ENCODE assay signal across 1 cellular context in the genomic region with DNA sequence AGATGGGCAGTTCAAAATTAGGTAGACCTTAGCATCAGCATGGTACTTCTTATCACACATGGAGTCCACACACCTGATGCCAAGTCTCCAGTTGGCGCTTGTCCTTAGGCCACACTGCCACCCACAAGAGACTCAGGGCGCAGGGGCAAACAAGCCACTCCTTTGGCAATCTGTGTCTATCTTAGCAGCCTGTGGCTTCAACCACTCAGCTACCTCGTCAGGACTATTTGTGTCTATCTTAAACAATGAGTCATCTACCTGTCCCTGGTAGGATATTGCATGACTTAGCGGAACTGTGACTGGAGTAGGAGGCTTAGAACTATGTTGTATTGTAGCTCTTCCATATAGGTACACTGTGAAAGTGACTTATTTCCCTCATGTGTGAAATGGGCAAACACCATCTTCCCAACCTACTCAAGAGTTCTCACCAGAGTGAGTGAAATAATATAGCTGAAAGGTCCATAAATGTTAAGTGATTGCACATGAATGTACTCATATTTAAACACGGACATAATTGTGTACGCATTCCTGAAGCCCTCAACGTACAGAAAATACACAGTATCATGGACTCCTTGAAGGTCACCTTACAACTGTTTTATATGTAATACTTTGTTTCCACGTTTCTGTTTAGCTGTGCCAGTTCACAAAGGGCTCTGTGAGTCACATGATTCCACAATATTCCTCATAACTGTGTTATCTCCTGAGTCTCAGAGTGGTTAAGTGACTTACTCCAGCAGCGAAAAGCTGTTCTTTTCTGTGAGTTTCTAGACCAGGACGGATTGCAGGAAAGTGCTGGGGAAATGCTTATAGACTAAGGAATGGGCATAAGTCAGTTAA.
TF ChIP-seq lines count a peak whose summit lies in the region.

No MANE protein-coding gene starts in this region.

TF ChIP-seq in HepG2, 621 proteins besides CTCF, POLR2A, EP300 and RAD21 (continued from another document and continues in another):
- no peak for TF ChIP-seq SRSF9 (IDR thresholded peaks at IDR 0.05; ENCODE audit: borderline replicate concordance, insufficient read depth, low read depth, low read length, poor library complexity, severe bottlenecking)
- TF ChIP-seq, protein P1, sequence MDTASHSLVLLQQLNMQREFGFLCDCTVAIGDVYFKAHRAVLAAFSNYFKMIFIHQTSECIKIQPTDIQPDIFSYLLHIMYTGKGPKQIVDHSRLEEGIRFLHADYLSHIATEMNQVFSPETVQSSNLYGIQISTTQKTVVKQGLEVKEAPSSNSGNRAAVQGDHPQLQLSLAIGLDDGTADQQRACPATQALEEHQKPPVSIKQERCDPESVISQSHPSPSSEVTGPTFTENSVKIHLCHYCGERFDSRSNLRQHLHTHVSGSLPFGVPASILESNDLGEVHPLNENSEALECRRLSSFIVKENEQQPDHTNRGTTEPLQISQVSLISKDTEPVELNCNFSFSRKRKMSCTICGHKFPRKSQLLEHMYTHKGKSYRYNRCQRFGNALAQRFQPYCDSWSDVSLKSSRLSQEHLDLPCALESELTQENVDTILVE (CRISPR knock-in tag; IDR thresholded peaks at IDR 0.05) = no peak
- no peak for TF ChIP-seq NR2F6 (IDR thresholded peaks at IDR 0.05)
- 0 out of 2 replicates have a peak, but pooled peaks have one; percentile 7 for TF ChIP-seq NR2F6 (CRISPR knock-in tag; IDR thresholded peaks at IDR 0.05)
- no peak for TF ChIP-seq ZNF282 (IDR thresholded peaks at IDR 0.05; ENCODE audit: partially characterized antibody)
- TF ChIP-seq SOX6 (IDR thresholded peaks at IDR 0.05) = no peak
- TF ChIP-seq SOX6 (CRISPR knock-in tag; IDR thresholded peaks at IDR 0.05) = peak; percentile 24
- no peak for TF ChIP-seq JARID2 (CRISPR knock-in tag; IDR thresholded peaks at IDR 0.05; ENCODE audit: insufficient replicate concordance)
- TF ChIP-seq, protein P2, sequence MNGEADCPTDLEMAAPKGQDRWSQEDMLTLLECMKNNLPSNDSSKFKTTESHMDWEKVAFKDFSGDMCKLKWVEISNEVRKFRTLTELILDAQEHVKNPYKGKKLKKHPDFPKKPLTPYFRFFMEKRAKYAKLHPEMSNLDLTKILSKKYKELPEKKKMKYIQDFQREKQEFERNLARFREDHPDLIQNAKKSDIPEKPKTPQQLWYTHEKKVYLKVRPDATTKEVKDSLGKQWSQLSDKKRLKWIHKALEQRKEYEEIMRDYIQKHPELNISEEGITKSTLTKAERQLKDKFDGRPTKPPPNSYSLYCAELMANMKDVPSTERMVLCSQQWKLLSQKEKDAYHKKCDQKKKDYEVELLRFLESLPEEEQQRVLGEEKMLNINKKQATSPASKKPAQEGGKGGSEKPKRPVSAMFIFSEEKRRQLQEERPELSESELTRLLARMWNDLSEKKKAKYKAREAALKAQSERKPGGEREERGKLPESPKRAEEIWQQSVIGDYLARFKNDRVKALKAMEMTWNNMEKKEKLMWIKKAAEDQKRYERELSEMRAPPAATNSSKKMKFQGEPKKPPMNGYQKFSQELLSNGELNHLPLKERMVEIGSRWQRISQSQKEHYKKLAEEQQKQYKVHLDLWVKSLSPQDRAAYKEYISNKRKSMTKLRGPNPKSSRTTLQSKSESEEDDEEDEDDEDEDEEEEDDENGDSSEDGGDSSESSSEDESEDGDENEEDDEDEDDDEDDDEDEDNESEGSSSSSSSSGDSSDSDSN (CRISPR knock-in tag; IDR thresholded peaks at IDR 0.05) = no peak
- TF ChIP-seq CSRNP2 (CRISPR knock-in tag; conservative IDR thresholded peaks at IDR 0.05; ENCODE audit: low read depth) = no peak
- TF ChIP-seq FIP1L1 (IDR thresholded peaks at IDR 0.05; ENCODE audit: borderline replicate concordance, insufficient read depth, low read depth, low read length) = no peak
- TF ChIP-seq POLR2AphosphoS5 (IDR thresholded peaks at IDR 0.05; ENCODE audit: low read depth, low read length) = peak; percentile 8
- TF ChIP-seq SP4 (CRISPR knock-in tag; IDR thresholded peaks at IDR 0.05) = no peak; the same call in 1 of the 2 replicates
- TF ChIP-seq ZNF34 (CRISPR knock-in tag; IDR thresholded peaks at IDR 0.05; ENCODE audit: borderline replicate concordance) = no peak
- TF ChIP-seq ZC3H4 (CRISPR knock-in tag; IDR thresholded peaks at IDR 0.05; ENCODE audit: borderline replicate concordance) = peak; percentile 95
- peak; percentile 87 for TF ChIP-seq NFE2L2 (IDR thresholded peaks at IDR 0.05; ENCODE audit: low read length)
- no peak for TF ChIP-seq NFRKB (IDR thresholded peaks at IDR 0.05)
- TF ChIP-seq ZSCAN31 (CRISPR knock-in tag; IDR thresholded peaks at IDR 0.05; ENCODE audit: low read depth) = no peak
- TF ChIP-seq, protein P3, sequence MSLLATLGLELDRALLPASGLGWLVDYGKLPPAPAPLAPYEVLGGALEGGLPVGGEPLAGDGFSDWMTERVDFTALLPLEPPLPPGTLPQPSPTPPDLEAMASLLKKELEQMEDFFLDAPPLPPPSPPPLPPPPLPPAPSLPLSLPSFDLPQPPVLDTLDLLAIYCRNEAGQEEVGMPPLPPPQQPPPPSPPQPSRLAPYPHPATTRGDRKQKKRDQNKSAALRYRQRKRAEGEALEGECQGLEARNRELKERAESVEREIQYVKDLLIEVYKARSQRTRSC (CRISPR knock-in tag; IDR thresholded peaks at IDR 0.05; ENCODE audit: low read depth) = no peak
- TF ChIP-seq ZSCAN12 (CRISPR knock-in tag; IDR thresholded peaks at IDR 0.05) = no peak
- TF ChIP-seq, protein P4, sequence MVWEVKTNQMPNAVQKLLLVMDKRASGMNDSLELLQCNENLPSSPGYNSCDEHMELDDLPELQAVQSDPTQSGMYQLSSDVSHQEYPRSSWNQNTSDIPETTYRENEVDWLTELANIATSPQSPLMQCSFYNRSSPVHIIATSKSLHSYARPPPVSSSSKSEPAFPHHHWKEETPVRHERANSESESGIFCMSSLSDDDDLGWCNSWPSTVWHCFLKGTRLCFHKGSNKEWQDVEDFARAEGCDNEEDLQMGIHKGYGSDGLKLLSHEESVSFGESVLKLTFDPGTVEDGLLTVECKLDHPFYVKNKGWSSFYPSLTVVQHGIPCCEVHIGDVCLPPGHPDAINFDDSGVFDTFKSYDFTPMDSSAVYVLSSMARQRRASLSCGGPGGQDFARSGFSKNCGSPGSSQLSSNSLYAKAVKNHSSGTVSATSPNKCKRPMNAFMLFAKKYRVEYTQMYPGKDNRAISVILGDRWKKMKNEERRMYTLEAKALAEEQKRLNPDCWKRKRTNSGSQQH (CRISPR knock-in tag; IDR thresholded peaks at IDR 0.05; ENCODE audit: low read depth) = 0 out of 2 replicates have a peak, but pooled peaks have one; percentile 21
- peak; percentile 79 for TF ChIP-seq MAFF (IDR thresholded peaks at IDR 0.05; ENCODE audit: low read depth, low read length)
- TF ChIP-seq ARNT2 (CRISPR knock-in tag; IDR thresholded peaks at IDR 0.05; ENCODE audit: low read depth) = no peak
- TF ChIP-seq, protein P5, sequence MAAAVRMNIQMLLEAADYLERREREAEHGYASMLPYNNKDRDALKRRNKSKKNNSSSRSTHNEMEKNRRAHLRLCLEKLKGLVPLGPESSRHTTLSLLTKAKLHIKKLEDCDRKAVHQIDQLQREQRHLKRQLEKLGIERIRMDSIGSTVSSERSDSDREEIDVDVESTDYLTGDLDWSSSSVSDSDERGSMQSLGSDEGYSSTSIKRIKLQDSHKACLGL (CRISPR knock-in tag; IDR thresholded peaks at IDR 0.05) = no peak
- TF ChIP-seq ARNT (IDR thresholded peaks at IDR 0.05) = no peak
- TF ChIP-seq HNRNPLL (IDR thresholded peaks at IDR 0.05; ENCODE audit: low read depth, low read length, poor library complexity, severe bottlenecking) = no peak
- TF ChIP-seq MLX (CRISPR knock-in tag; IDR thresholded peaks at IDR 0.05) = no peak
- no peak for TF ChIP-seq ZZZ3 (CRISPR knock-in tag; IDR thresholded peaks at IDR 0.05; ENCODE audit: borderline replicate concordance)
- no peak for TF ChIP-seq SPEN (CRISPR knock-in tag; IDR thresholded peaks at IDR 0.05; ENCODE audit: low read depth)
- no peak for TF ChIP-seq DNMT1 (CRISPR knock-in tag; IDR thresholded peaks at IDR 0.05)
- TF ChIP-seq NR2C2 (CRISPR knock-in tag; IDR thresholded peaks at IDR 0.05; ENCODE audit: borderline replicate concordance) = 0 out of 2 replicates have a peak, but pooled peaks have one; percentile 17
- TF ChIP-seq SRY (CRISPR knock-in tag; IDR thresholded peaks at IDR 0.05) = no peak
- no peak for TF ChIP-seq ZBTB1 (CRISPR knock-in tag; IDR thresholded peaks at IDR 0.05; ENCODE audit: borderline replicate concordance)
- no peak for TF ChIP-seq ZNF232 (CRISPR knock-in tag; IDR thresholded peaks at IDR 0.05; ENCODE audit: borderline replicate concordance)
- TF ChIP-seq HDAC6 (IDR thresholded peaks at IDR 0.05; ENCODE audit: low read depth, low read length) = no peak
- TF ChIP-seq ZNF20 (CRISPR knock-in tag; IDR thresholded peaks at IDR 0.05) = no peak
- no peak for TF ChIP-seq HES4 (CRISPR knock-in tag; IDR thresholded peaks at IDR 0.05; ENCODE audit: borderline replicate concordance)
- no peak for TF ChIP-seq ZNF776 (CRISPR knock-in tag; IDR thresholded peaks at IDR 0.05)
- TF ChIP-seq MIXL1 (CRISPR knock-in tag; IDR thresholded peaks at IDR 0.05) = no peak; the same call in 1 of the 2 replicates
- TF ChIP-seq, protein P6, sequence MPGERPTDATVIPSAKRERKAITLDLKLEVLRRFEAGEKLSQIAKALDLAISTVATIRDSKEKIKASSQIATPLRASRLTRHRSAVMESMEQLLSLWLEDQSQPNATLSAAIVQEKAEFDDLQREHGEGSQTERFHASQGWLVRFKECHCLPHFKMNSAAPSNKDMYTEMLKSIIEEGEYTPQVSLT (CRISPR knock-in tag; IDR thresholded peaks at IDR 0.05; ENCODE audit: borderline replicate concordance, low read depth) = no peak
- TF ChIP-seq RCOR2 (CRISPR knock-in tag; IDR thresholded peaks at IDR 0.05) = no peak
- no peak for TF ChIP-seq FUBP1 (CRISPR knock-in tag; IDR thresholded peaks at IDR 0.05; ENCODE audit: borderline replicate concordance)
- no peak for TF ChIP-seq MIER2 (CRISPR knock-in tag; IDR thresholded peaks at IDR 0.05)
- TF ChIP-seq, protein P7, sequence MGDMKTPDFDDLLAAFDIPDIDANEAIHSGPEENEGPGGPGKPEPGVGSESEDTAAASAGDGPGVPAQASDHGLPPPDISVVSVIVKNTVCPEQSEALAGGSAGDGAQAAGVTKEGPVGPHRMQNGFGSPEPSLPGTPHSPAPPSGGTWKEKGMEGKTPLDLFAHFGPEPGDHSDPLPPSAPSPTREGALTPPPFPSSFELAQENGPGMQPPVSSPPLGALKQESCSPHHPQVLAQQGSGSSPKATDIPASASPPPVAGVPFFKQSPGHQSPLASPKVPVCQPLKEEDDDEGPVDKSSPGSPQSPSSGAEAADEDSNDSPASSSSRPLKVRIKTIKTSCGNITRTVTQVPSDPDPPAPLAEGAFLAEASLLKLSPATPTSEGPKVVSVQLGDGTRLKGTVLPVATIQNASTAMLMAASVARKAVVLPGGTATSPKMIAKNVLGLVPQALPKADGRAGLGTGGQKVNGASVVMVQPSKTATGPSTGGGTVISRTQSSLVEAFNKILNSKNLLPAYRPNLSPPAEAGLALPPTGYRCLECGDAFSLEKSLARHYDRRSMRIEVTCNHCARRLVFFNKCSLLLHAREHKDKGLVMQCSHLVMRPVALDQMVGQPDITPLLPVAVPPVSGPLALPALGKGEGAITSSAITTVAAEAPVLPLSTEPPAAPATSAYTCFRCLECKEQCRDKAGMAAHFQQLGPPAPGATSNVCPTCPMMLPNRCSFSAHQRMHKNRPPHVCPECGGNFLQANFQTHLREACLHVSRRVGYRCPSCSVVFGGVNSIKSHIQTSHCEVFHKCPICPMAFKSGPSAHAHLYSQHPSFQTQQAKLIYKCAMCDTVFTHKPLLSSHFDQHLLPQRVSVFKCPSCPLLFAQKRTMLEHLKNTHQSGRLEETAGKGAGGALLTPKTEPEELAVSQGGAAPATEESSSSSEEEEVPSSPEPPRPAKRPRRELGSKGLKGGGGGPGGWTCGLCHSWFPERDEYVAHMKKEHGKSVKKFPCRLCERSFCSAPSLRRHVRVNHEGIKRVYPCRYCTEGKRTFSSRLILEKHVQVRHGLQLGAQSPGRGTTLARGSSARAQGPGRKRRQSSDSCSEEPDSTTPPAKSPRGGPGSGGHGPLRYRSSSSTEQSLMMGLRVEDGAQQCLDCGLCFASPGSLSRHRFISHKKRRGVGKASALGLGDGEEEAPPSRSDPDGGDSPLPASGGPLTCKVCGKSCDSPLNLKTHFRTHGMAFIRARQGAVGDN (CRISPR knock-in tag; IDR thresholded peaks at IDR 0.05) = no peak; the same call in 1 of the 2 replicates
- no peak for TF ChIP-seq ZIK1 (CRISPR knock-in tag; IDR thresholded peaks at IDR 0.05; ENCODE audit: borderline replicate concordance, low read depth)
- no peak for TF ChIP-seq TOPORS (CRISPR knock-in tag; IDR thresholded peaks at IDR 0.05)
- peak; percentile 61; the same call in 1 of the 2 replicates for TF ChIP-seq TGIF2 (CRISPR knock-in tag; IDR thresholded peaks at IDR 0.05)
- no peak for TF ChIP-seq TSC22D2 (CRISPR knock-in tag; IDR thresholded peaks at IDR 0.05; ENCODE audit: borderline replicate concordance)
